Comparison of ENCODE assay signal across 21 cellular contexts in genomic region chr7:2123916-2124315, GRCh38.
"Had no signal": no experiment of that assay in that cellular context is flagged by ENCODE, and none has a peak within 500 bp of the region (broad histone marks: within the 10 kb centered on the region; RNA-seq: fewer than 3 reads in every experiment).

No MANE protein-coding gene starts in this region.

- H3K9me3 Mint-ChIP-seq: memory B cell, natural killer cell, neural crest cell had no signal

- DNase-seq: dermis blood vessel endothelial cell; effector memory CD4-positive, alpha-beta T cell; head of caudate nucleus; kidney; natural killer cell; right lobe of liver; stimulated activated CD4-positive, alpha-beta T cell treated with anti-CD3 and anti-CD28 coated beads, Interleukin-15, amount 100 ng/mL, for 24 hours; stimulated activated CD4-positive, alpha-beta T cell treated with anti-CD3 and anti-CD28 coated beads, Interleukin-2, amount 100 ng/mL, for 48 hours; stimulated activated naive CD4-positive, alpha-beta T cell treated with Interleukin-2 at 50 U/mL for 16 hours; stomach; thyroid gland; trophoblast cell had no signal

- H3K4me3 ChIP-seq: coronary artery, hepatocyte, lung, right lobe of liver, stomach, thyroid gland, vagina had no signal

- H3K27me3 Mint-ChIP-seq: memory B cell, progenitor cell of endocrine pancreas had no signal

- H3K27me3 ChIP-seq: hepatocyte, right lobe of liver, stomach, thyroid gland, vagina had no signal

- H3K27ac Mint-ChIP-seq: memory B cell, natural killer cell, progenitor cell of endocrine pancreas had no signal

- H3K36me3 Mint-ChIP-seq: natural killer cell had no signal

- H3K36me3 ChIP-seq: right lobe of liver, thyroid gland, vagina had no signal

- H3K4me2 ChIP-seq: hepatocyte had no signal

- H3K9ac ChIP-seq: parathyroid adenoma had no signal

- H3K9me3 ChIP-seq: right lobe of liver, stomach, thyroid gland, vagina had no signal

- H3K4me3 Mint-ChIP-seq: memory B cell, natural killer cell, neural crest cell had no signal

- H3K4me1 ChIP-seq: parathyroid adenoma, right lobe of liver, thyroid gland had no signal

- ATAC-seq: left lobe of liver, natural killer cell, right lobe of liver had no signal

- H3K27ac ChIP-seq: coronary artery, hepatocyte, parathyroid adenoma, right lobe of liver, stomach, thyroid gland, vagina had no signal
